In genomic region chr2:167114018-167114417, GRCh38 we compare ENCODE assay signal across 20 cellular contexts.
"Had no signal": no experiment of that assay in that cellular context is flagged by ENCODE, and none has a peak within 500 bp of the region (broad histone marks: within the 10 kb centered on the region; RNA-seq: fewer than 3 reads in every experiment).

No MANE protein-coding gene starts in this region.

- ATAC-seq: activated T-helper 17 cell treated with anti-CD3 and anti-CD28 coated beads, Interleukin-2, amount 50 U/mL, for 72 hours; body of pancreas; gastrocnemius medialis; heart right ventricle; psoas muscle had no signal

- DNase-seq: activated B cell treated with CpG ODN at 0.5 μM for 24 hours; activated CD4-positive, alpha-beta T cell treated with anti-CD3 and anti-CD28 coated beads, Interleukin-2, amount 50 U/mL, for 1 hour; activated naive CD4-positive, alpha-beta T cell treated with anti-CD3 and anti-CD28 coated beads for 36 hours; activated T-cell treated with anti-CD3 and anti-CD28 coated beads for 4 hours; adrenal gland; body of pancreas; gastrocnemius medialis; heart right ventricle; left ventricle myocardium inferior; mesendoderm; psoas muscle; sigmoid colon; stimulated activated CD4-positive, alpha-beta T cell treated with anti-CD3 and anti-CD28 coated beads, Interleukin-12 subunit alpha, Interleukin-12 subunit beta, amount 100 ng/mL, for 4 hours; stimulated activated naive CD4-positive, alpha-beta T cell; substantia nigra; T-helper 1 cell; transverse colon had no signal

- H3K4me3 Mint-ChIP-seq: activated B cell treated with CpG ODN at 0.5 μM for 24 hours; activated naive CD4-positive, alpha-beta T cell treated with anti-CD3 and anti-CD28 coated beads for 36 hours; activated T-helper 17 cell treated with anti-CD3 and anti-CD28 coated beads, Interleukin-2, amount 50 U/mL, for 72 hours; nephron had no signal

- H3K27me3 Mint-ChIP-seq: activated B cell treated with CpG ODN at 0.5 μM for 24 hours; activated T-helper 17 cell treated with anti-CD3 and anti-CD28 coated beads, Interleukin-2, amount 50 U/mL, for 72 hours had no signal

- H3K27me3 ChIP-seq: adrenal gland, body of pancreas, esophagus muscularis mucosa, gastrocnemius medialis, heart right ventricle, sigmoid colon, transverse colon had no signal

- H3K4me1 Mint-ChIP-seq: activated B cell treated with CpG ODN at 0.5 μM for 24 hours; activated T-helper 17 cell treated with anti-CD3 and anti-CD28 coated beads, Interleukin-2, amount 50 U/mL, for 72 hours; nephron had no signal

- H3K4me1 ChIP-seq: adrenal gland, body of pancreas, esophagus muscularis mucosa, gastrocnemius medialis, heart right ventricle, left ventricle myocardium inferior, psoas muscle, sigmoid colon, transverse colon had no signal

- H3K9me3 ChIP-seq: adrenal gland, body of pancreas, esophagus muscularis mucosa, gastrocnemius medialis, left ventricle myocardium inferior, sigmoid colon, transverse colon had no signal

- H3K27ac Mint-ChIP-seq: activated B cell treated with CpG ODN at 0.5 μM for 24 hours; activated naive CD4-positive, alpha-beta T cell treated with anti-CD3 and anti-CD28 coated beads for 36 hours; activated T-helper 17 cell treated with anti-CD3 and anti-CD28 coated beads, Interleukin-2, amount 50 U/mL, for 72 hours; nephron had no signal

- H3K4me3 ChIP-seq: adrenal gland, body of pancreas, esophagus muscularis mucosa, gastrocnemius medialis, heart right ventricle, left ventricle myocardium inferior, psoas muscle, sigmoid colon, transverse colon had no signal

- H3K36me3 ChIP-seq: adrenal gland, esophagus muscularis mucosa, gastrocnemius medialis, heart right ventricle, left ventricle myocardium inferior, sigmoid colon, transverse colon had no signal

- H3K27ac ChIP-seq: adrenal gland, body of pancreas, esophagus muscularis mucosa, gastrocnemius medialis, heart right ventricle, left ventricle myocardium inferior, psoas muscle, sigmoid colon, transverse colon had no signal
